In genomic region chr7:25672476-25672875, GRCh38 we compare ENCODE assay signal across 25 cellular contexts.
A peak's percentile ranks its signal among the peaks of the same experiment; 100 is the strongest.
DNase-seq lines count a peak whose midpoint lies in the region; ATAC-seq and TF ChIP-seq lines count a peak whose summit lies in the region.
"Had no signal": no experiment of that assay in that cellular context is flagged by ENCODE, and none has a peak within 500 bp of the region (broad histone marks: within the 10 kb centered on the region; RNA-seq: fewer than 3 reads in every experiment).

No MANE protein-coding gene starts in this region.

- H3K4me3 ChIP-seq in GM23338 (no peak overlapping the region), OCI-LY7 (ENCODE audit: low read depth, low read length, poor library complexity, severe bottlenecking) (no peak overlapping the region), smooth muscle cell (no peak overlapping the region)
- no peak overlapping the region for H3K4me3 ChIP-seq in CD4-positive, alpha-beta memory T cell (ENCODE audit: low read length in 2 of 2)
- H3K4me3 ChIP-seq: gastrocnemius medialis, ovary, SK-N-MC, spleen had no signal

- TF ChIP-seq CTCF in GM23338 (conservative IDR thresholded peaks at IDR 0.05; ENCODE audit: low read depth in 2 of 2) (peak; percentile 40 to 42), OCI-LY7 (conservative IDR thresholded peaks at IDR 0.05; ENCODE audit: low read length) (peak; percentile 26; the same call in 1 of the 2 replicates), smooth muscle cell (IDR thresholded peaks at IDR 0.05; ENCODE audit: borderline replicate concordance, insufficient read depth, poor library complexity, severe bottlenecking) (peak; percentile 5)

- no peak overlapping the region for H3K9ac ChIP-seq in smooth muscle cell (ENCODE audit: low read depth)

- H3K4me2 ChIP-seq in GM23338 (no peak overlapping the region), OCI-LY7 (ENCODE audit: low read length) (no peak overlapping the region), smooth muscle cell (no peak overlapping the region)

- intact Hi-C loops in OCI-LY7 (cut with micrococcal nuclease; ENCODE audit: unreplicated experiment): no loop called here
- intact Hi-C loops in CD4-positive, alpha-beta memory T cell (cut with micrococcal nuclease): no loop called here

- H3K4me1 Mint-ChIP-seq in GM23338: peaks cover 9% of the 10 kb centered on the region; the same call in 2 of the 3 replicates
- H3K4me1 Mint-ChIP-seq in CD4-positive, alpha-beta memory T cell: no peaks in the 10 kb centered on the region
- H3K4me1 Mint-ChIP-seq: activated CD4-positive, alpha-beta memory T cell treated with anti-CD3 and anti-CD28 coated beads, Interleukin-2, amount 10 ng/mL, durations not matched to agents 7 days and 5 days; activated naive CD4-positive, alpha-beta T cell treated with anti-CD3 and anti-CD28 coated beads, Interleukin-2, amount 50 U/mL, for 24 hours; CD14-positive monocyte; IgD-negative memory B cell; naive thymus-derived CD8-positive, alpha-beta T cell had no signal

- no peaks in the 10 kb centered on the region for H3K9me2 ChIP-seq in GM23338 (ENCODE audit: insufficient read depth)
- no peaks in the 10 kb centered on the region for H3K9me2 ChIP-seq in OCI-LY7 (ENCODE audit: insufficient read depth, low read length)

- H3K27ac ChIP-seq in GM23338 (ENCODE audit: low read depth) (no peak overlapping the region), OCI-LY7 (ENCODE audit: low read depth, low read length, poor library complexity, severe bottlenecking) (no peak overlapping the region), smooth muscle cell (ENCODE audit: low read depth) (no peak overlapping the region)
- H3K27ac ChIP-seq in CD4-positive, alpha-beta memory T cell (ENCODE audit: low read depth, low read length): no peak overlapping the region
- H3K27ac ChIP-seq: gastrocnemius medialis, ovary, RWPE1, SK-N-MC had no signal

- CTCF ChIA-PET in OCI-LY7 (lab: Charles Lee; ENCODE audit: unreplicated experiment): no interaction called here
- CTCF ChIA-PET in CD4-positive, alpha-beta memory T cell (lab: Charles Lee; ENCODE audit: partially characterized antibody): no interaction called here

- H3K36me3 Mint-ChIP-seq in GM23338 (ENCODE audit: low read depth): no peaks in the 10 kb centered on the region
- H3K36me3 Mint-ChIP-seq in CD4-positive, alpha-beta memory T cell: no peaks in the 10 kb centered on the region
- H3K36me3 Mint-ChIP-seq: activated naive CD4-positive, alpha-beta T cell treated with anti-CD3 and anti-CD28 coated beads, Interleukin-2, amount 50 U/mL, for 24 hours; CD14-positive monocyte; IgD-negative memory B cell; naive thymus-derived CD8-positive, alpha-beta T cell; type B pancreatic cell had no signal

- H3K27me3 Mint-ChIP-seq in GM23338 (ENCODE audit: insufficient read depth, low read depth, poor library complexity): peaks cover 5% of the 10 kb centered on the region
- H3K27me3 Mint-ChIP-seq in CD4-positive, alpha-beta memory T cell: peaks cover 0 to 4% of the 10 kb centered on the region in 2 donors
- H3K27me3 Mint-ChIP-seq: activated naive CD4-positive, alpha-beta T cell treated with anti-CD3 and anti-CD28 coated beads, Interleukin-2, amount 50 U/mL, for 24 hours; IgD-negative memory B cell had no signal

- no peaks in the 10 kb centered on the region for H3K79me2 ChIP-seq in GM23338 (replicated peaks; ENCODE audit: insufficient read depth)
- H3K79me2 ChIP-seq in OCI-LY7 (ENCODE audit: insufficient read depth, low read depth, low read length): no peaks in the 10 kb centered on the region
- no peaks in the 10 kb centered on the region for H3K79me2 ChIP-seq in smooth muscle cell (ENCODE audit: low read depth)

- POLR2A ChIA-PET in OCI-LY7 (lab: Charles Lee): no interaction called here
- POLR2A ChIA-PET in CD4-positive, alpha-beta memory T cell (lab: Charles Lee; ENCODE audit: partially characterized antibody): no interaction called here

- WGBS in smooth muscle cell (ENCODE audit: low lambda C conversion rate): 34% methylated on average over 4 of the region's 4 CpGs

- H2AFZ ChIP-seq in GM23338 (no peak overlapping the region), OCI-LY7 (ENCODE audit: low read length) (no peak overlapping the region), smooth muscle cell (ENCODE audit: low read depth) (no peak overlapping the region)

- H3K36me3 ChIP-seq in GM23338 (ENCODE audit: insufficient read depth) (no peaks in the 10 kb centered on the region), OCI-LY7 (ENCODE audit: insufficient read depth, low read length) (no peaks in the 10 kb centered on the region), smooth muscle cell (ENCODE audit: low read depth) (no peaks in the 10 kb centered on the region)
- no peaks in the 10 kb centered on the region for H3K36me3 ChIP-seq in CD4-positive, alpha-beta memory T cell (ENCODE audit: insufficient read depth, low read length)
- H3K36me3 ChIP-seq: gastrocnemius medialis, ovary, spleen had no signal

- no peaks in the 10 kb centered on the region for H3F3A ChIP-seq in GM23338 (replicated peaks; ENCODE audit: low read depth)
- H3F3A ChIP-seq in smooth muscle cell (ENCODE audit: low read depth): no peaks in the 10 kb centered on the region

- ATAC-seq in GM23338 (no peak), HG03457 (IDR thresholded peaks at IDR 0.05; ENCODE audit: unreplicated experiment) (no peak)
- ATAC-seq: gastrocnemius medialis; naive thymus-derived CD8-positive, alpha-beta T cell had no signal

- H3K4me3 Mint-ChIP-seq in GM23338: no peak overlapping the region
- no peak overlapping the region for H3K4me3 Mint-ChIP-seq in CD4-positive, alpha-beta memory T cell
- H3K4me3 Mint-ChIP-seq: activated CD4-positive, alpha-beta memory T cell treated with anti-CD3 and anti-CD28 coated beads, Interleukin-2, amount 10 ng/mL, durations not matched to agents 7 days and 5 days; activated naive CD4-positive, alpha-beta T cell treated with anti-CD3 and anti-CD28 coated beads, Interleukin-2, amount 50 U/mL, for 24 hours; CD14-positive monocyte; IgD-negative memory B cell; naive thymus-derived CD8-positive, alpha-beta T cell; T-helper 1 cell treated with Interleukin-12 subunit alpha and Interleukin-12 subunit beta and Interleukin-4 antibody, amounts not matched to agents 30 μg/mL and 1 μg/mL, for 36 hours had no signal

- DNase-seq in GM23338 (ENCODE audit: low spot score) (no peak), OCI-LY7 (ENCODE audit: low spot score) (no peak), foreskin melanocyte (peak; percentile 90), smooth muscle cell (lab: John Stamatoyannopoulos, UW; ENCODE audit: unreplicated experiment) (no peak), NCI-H526 treated with DMSO at 0.1 percent for 48 hours (lab: John Stamatoyannopoulos, UW) (no peak)
- no peak for DNase-seq in CD4-positive, alpha-beta memory T cell
- DNase-seq: activated CD4-positive, alpha-beta memory T cell treated with anti-CD3 and anti-CD28 coated beads, Interleukin-2, amount 10 ng/mL, durations not matched to agents 7 days and 5 days; activated CD4-positive, alpha-beta T cell treated with anti-CD3 and anti-CD28 coated beads for 1 hour; gastrocnemius medialis; naive thymus-derived CD8-positive, alpha-beta T cell; NCI-H1105; NCI-H2029 treated with DMSO at 0.1 percent for 48 hours; NCI-H69; ovary; spleen; stimulated activated CD4-positive, alpha-beta T cell treated with anti-CD3 and anti-CD28 coated beads, Interleukin-2, amount 100 ng/mL, for 48 hours had no signal

- no peaks in the 10 kb centered on the region for H3K9me3 ChIP-seq in OCI-LY7 (ENCODE audit: low read length)
- H3K9me3 ChIP-seq in smooth muscle cell (replicated peaks; ENCODE audit: low read depth): no peaks in the 10 kb centered on the region
- no peaks in the 10 kb centered on the region for H3K9me3 ChIP-seq in CD4-positive, alpha-beta memory T cell (ENCODE audit: control insufficient read depth in 1 of 2, low read length in 2 of 2)
- H3K9me3 ChIP-seq: gastrocnemius medialis, ovary, spleen had no signal

- H3K4me1 ChIP-seq in GM23338 (ENCODE audit: insufficient read depth) (no peaks in the 10 kb centered on the region), OCI-LY7 (ENCODE audit: insufficient read depth, low read length, poor library complexity, severe bottlenecking) (no peaks in the 10 kb centered on the region), smooth muscle cell (ENCODE audit: low read depth) (peaks cover 6% of the 10 kb centered on the region)
- no peaks in the 10 kb centered on the region for H3K4me1 ChIP-seq in CD4-positive, alpha-beta memory T cell (ENCODE audit: insufficient read depth, low read length)
- H3K4me1 ChIP-seq: spleen had no signal

- no peaks in the 10 kb centered on the region for H3K9me3 Mint-ChIP-seq in GM23338
- peaks cover 0 to 2% (median 0%) of the 10 kb centered on the region in 8 donors for H3K9me3 Mint-ChIP-seq in CD4-positive, alpha-beta memory T cell
- H3K9me3 Mint-ChIP-seq: activated CD4-positive, alpha-beta memory T cell treated with anti-CD3 and anti-CD28 coated beads, Interleukin-2, amount 10 ng/mL, durations not matched to agents 7 days and 5 days; activated naive CD4-positive, alpha-beta T cell treated with anti-CD3 and anti-CD28 coated beads, Interleukin-2, amount 50 U/mL, for 24 hours; activated T-helper 2 cell treated with anti-CD3 and anti-CD28 coated beads, Interferon-gamma antibody, Interleukin-2, Interleukin-4, amounts not matched to agents 10 μg/mL and 5 μg/mL and 100 μg/mL, durations not matched to agents 14 hours and 24 hours and 36 hours; naive thymus-derived CD8-positive, alpha-beta T cell; T-helper 1 cell treated with Interleukin-12 subunit alpha and Interleukin-12 subunit beta and Interleukin-4 antibody, amounts not matched to agents 30 μg/mL and 1 μg/mL, for 36 hours; type B pancreatic cell had no signal

- H4K20me1 ChIP-seq in GM23338 (replicated peaks; ENCODE audit: insufficient read depth): no peaks in the 10 kb centered on the region
- H4K20me1 ChIP-seq in OCI-LY7 (ENCODE audit: insufficient read depth, low read length): no peaks in the 10 kb centered on the region
- H4K20me1 ChIP-seq in smooth muscle cell (ENCODE audit: low read depth): no peaks in the 10 kb centered on the region

- BruUV-seq in OCI-LY7 (replicated peaks; lab: Mats Ljungman, UMichigan): no TSS peak

- H3K27me3 ChIP-seq in GM23338 (ENCODE audit: insufficient read depth) (no peaks in the 10 kb centered on the region), smooth muscle cell (ENCODE audit: low read depth) (no peaks in the 10 kb centered on the region)
- H3K27me3 ChIP-seq in CD4-positive, alpha-beta memory T cell (ENCODE audit: insufficient read depth, low read length): no peaks in the 10 kb centered on the region
- H3K27me3 ChIP-seq: gastrocnemius medialis, ovary, spleen had no signal

- H3K27ac Mint-ChIP-seq in GM23338: no peak overlapping the region
- H3K27ac Mint-ChIP-seq in CD4-positive, alpha-beta memory T cell: peak overlapping the region in 1 of 7 donors; percentile 38
- H3K27ac Mint-ChIP-seq: activated CD4-positive, alpha-beta memory T cell treated with anti-CD3 and anti-CD28 coated beads, Interleukin-2, amount 10 ng/mL, durations not matched to agents 7 days and 5 days; activated naive CD4-positive, alpha-beta T cell treated with anti-CD3 and anti-CD28 coated beads, Interleukin-2, amount 50 U/mL, for 24 hours; activated T-helper 2 cell treated with anti-CD3 and anti-CD28 coated beads, Interferon-gamma antibody, Interleukin-2, Interleukin-4, amounts not matched to agents 10 μg/mL and 5 μg/mL and 100 μg/mL, durations not matched to agents 14 hours and 24 hours and 36 hours; CD14-positive monocyte; IgD-negative memory B cell; naive thymus-derived CD8-positive, alpha-beta T cell; T-helper 1 cell treated with Interleukin-12 subunit alpha and Interleukin-12 subunit beta and Interleukin-4 antibody, amounts not matched to agents 30 μg/mL and 1 μg/mL, for 36 hours; type B pancreatic cell had no signal
